29 cellular contexts compared by ENCODE assay signal in genomic region chr5:137278476-137278875, GRCh38.
"Had no signal": no experiment of that assay in that cellular context is flagged by ENCODE, and none has a peak within 500 bp of the region (broad histone marks: within the 10 kb centered on the region; RNA-seq: fewer than 3 reads in every experiment).

No MANE protein-coding gene starts in this region.

- H3K4me3 ChIP-seq: PC-9 had no signal

- DNase-seq: activated CD4-positive, alpha-beta T cell treated with anti-CD3 and anti-CD28 coated beads for 48 hours; activated CD4-positive, alpha-beta T cell treated with anti-CD3 and anti-CD28 coated beads, Interleukin-2, amount 50 U/mL, for 4 hours; activated CD4-positive, CD25-positive, alpha-beta regulatory T cell treated with anti-CD3 and anti-CD28 coated beads, Interleukin-2, amount 50 U/mL, for 72 hours; activated CD8-positive, alpha-beta T cell treated with anti-CD3 and anti-CD28 coated beads, Interleukin-2, amount 10 ng/mL, durations not matched to agents 7 days and 5 days; activated effector memory CD4-positive, alpha-beta T cell treated with Interleukin-2 at 50 U/mL for 16 hours; activated naive CD4-positive, alpha-beta T cell; activated naive CD8-positive, alpha-beta T cell treated with anti-CD3 and anti-CD28 coated beads, Interleukin-2, amount 50 U/mL, for 24 hours; activated T-cell treated with anti-CD3 and anti-CD28 coated beads, Interleukin-2, amount 50 U/mL, for 24 hours; amygdala; KG1; NCI-H1092; NCI-H1417; NCI-H1694; NCI-H2029; NCI-H2107; NCI-H2171 treated with DMSO at 0.1 percent for 48 hours; NCI-H226; NCI-H510A; NCI-H526 treated with DMSO at 0.1 percent for 48 hours; NCI-H82; PC-9; SHP77 treated with DMSO at 0.1 percent for 48 hours; T-cell had no signal

- H3K27me3 Mint-ChIP-seq: activated naive CD8-positive, alpha-beta T cell treated with anti-CD3 and anti-CD28 coated beads, Interleukin-2, amount 50 U/mL, for 24 hours; activated T-cell treated with anti-CD3 and anti-CD28 coated beads, Interleukin-2, amount 50 U/mL, for 24 hours had no signal

- H3K4me1 Mint-ChIP-seq: activated naive CD8-positive, alpha-beta T cell treated with anti-CD3 and anti-CD28 coated beads, Interleukin-2, amount 50 U/mL, for 24 hours; central memory CD8-positive, alpha-beta T cell; IgD-negative memory B cell; T-cell; WTC11 had no signal

- H3K4me3 Mint-ChIP-seq: activated CD8-positive, alpha-beta T cell treated with anti-CD3 and anti-CD28 coated beads, Interleukin-2, amount 10 ng/mL, durations not matched to agents 7 days and 5 days; activated naive CD8-positive, alpha-beta T cell treated with anti-CD3 and anti-CD28 coated beads, Interleukin-2, amount 50 U/mL, for 24 hours; activated T-cell treated with anti-CD3 and anti-CD28 coated beads, Interleukin-2, amount 50 U/mL, for 24 hours; activated T-helper 1 cell treated with anti-CD3 and anti-CD28 coated beads, Interleukin-12 subunit alpha, Interleukin-12 subunit beta, Interleukin-2, Interleukin-4 antibody, amounts not matched to agents 30 ng/mL and 10 ng/mL and 1 ng/mL, durations not matched to agents 14 hours and 24 hours and 36 hours; brain; central memory CD8-positive, alpha-beta T cell; IgD-negative memory B cell; T-cell; WTC11 had no signal

- H3K27ac Mint-ChIP-seq: activated CD8-positive, alpha-beta T cell treated with anti-CD3 and anti-CD28 coated beads, Interleukin-2, amount 10 ng/mL, durations not matched to agents 7 days and 5 days; activated naive CD4-positive, alpha-beta T cell treated with anti-CD3 and anti-CD28 coated beads, Interleukin-2, amount 50 U/mL, for 72 hours; activated naive CD8-positive, alpha-beta T cell treated with anti-CD3 and anti-CD28 coated beads, Interleukin-2, amount 50 U/mL, for 24 hours; activated T-cell treated with anti-CD3 and anti-CD28 coated beads, Interleukin-2, amount 50 U/mL, for 24 hours; activated T-helper 1 cell treated with anti-CD3 and anti-CD28 coated beads, Interleukin-12 subunit alpha, Interleukin-12 subunit beta, Interleukin-2, Interleukin-4 antibody, amounts not matched to agents 30 ng/mL and 10 ng/mL and 1 ng/mL, durations not matched to agents 14 hours and 24 hours and 36 hours; IgD-negative memory B cell; T-cell; WTC11 had no signal

- H3K27ac ChIP-seq: PC-9 had no signal

- H3K9me3 Mint-ChIP-seq: activated naive CD4-positive, alpha-beta T cell treated with anti-CD3 and anti-CD28 coated beads, Interleukin-2, amount 50 U/mL, for 72 hours; activated naive CD8-positive, alpha-beta T cell treated with anti-CD3 and anti-CD28 coated beads, Interleukin-2, amount 50 U/mL, for 24 hours; activated T-cell treated with anti-CD3 and anti-CD28 coated beads, Interleukin-2, amount 50 U/mL, for 24 hours; activated T-helper 1 cell treated with anti-CD3 and anti-CD28 coated beads, Interleukin-12 subunit alpha, Interleukin-12 subunit beta, Interleukin-2, Interleukin-4 antibody, amounts not matched to agents 30 ng/mL and 10 ng/mL and 1 ng/mL, durations not matched to agents 14 hours and 24 hours and 36 hours; brain; central memory CD8-positive, alpha-beta T cell; IgD-negative memory B cell; T-cell; WTC11 had no signal

- H3K4me2 ChIP-seq: PC-9 had no signal

- H3K36me3 Mint-ChIP-seq: activated naive CD4-positive, alpha-beta T cell treated with anti-CD3 and anti-CD28 coated beads, Interleukin-2, amount 50 U/mL, for 72 hours; brain; IgD-negative memory B cell; T-cell; WTC11 had no signal

- H2AFZ ChIP-seq: PC-9 had no signal

- ATAC-seq: activated CD8-positive, alpha-beta T cell treated with anti-CD3 and anti-CD28 coated beads, Interleukin-2, amount 10 ng/mL, durations not matched to agents 7 days and 5 days; activated naive CD4-positive, alpha-beta T cell treated with anti-CD3 and anti-CD28 coated beads, Interleukin-2, amount 50 U/mL, for 72 hours; activated naive CD8-positive, alpha-beta T cell treated with anti-CD3 and anti-CD28 coated beads, Interleukin-2, amount 50 U/mL, for 24 hours; T-cell; WTC11 had no signal
